ENCODE assay signal across 23 cellular contexts in the genomic region with DNA sequence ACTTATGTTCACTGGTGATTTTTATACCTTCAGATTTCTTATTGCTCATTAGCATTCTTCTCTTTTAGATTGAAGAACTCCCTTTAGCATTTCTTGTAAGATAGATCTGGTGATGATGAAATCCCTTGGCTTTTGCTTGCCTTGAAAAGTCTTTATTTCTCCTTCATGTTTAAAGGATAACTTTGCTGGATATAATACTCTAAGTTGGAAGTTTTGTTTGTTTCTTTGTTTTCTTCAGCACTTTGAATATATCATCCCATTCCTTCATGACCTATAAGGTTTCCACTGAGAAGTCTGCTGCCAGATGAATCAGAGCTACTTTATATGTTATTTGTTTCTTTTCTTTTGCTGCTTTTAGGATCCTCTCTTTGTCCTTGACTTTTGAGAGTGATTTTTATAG. TPM values are rescaled to one million over a fixed set of nuclear protein-coding genes. Genes with fewer than 3 reads are reported as not detected.
"Had no signal": no experiment of that assay in that cellular context is flagged by ENCODE, and none has a peak within 500 bp of the region (broad histone marks: within the 10 kb centered on the region; RNA-seq: fewer than 3 reads in every experiment).

No MANE protein-coding gene starts in this region.

- H3K4me3 ChIP-seq: adrenal gland, hepatocyte, right lobe of liver, tibial nerve had no signal

- H3K27ac Mint-ChIP-seq: activated CD8-positive, alpha-beta T cell treated with anti-CD3 and anti-CD28 coated beads, Interleukin-2, amount 10 ng/mL, durations not matched to agents 7 days and 5 days; activated naive CD4-positive, alpha-beta T cell treated with anti-CD3 and anti-CD28 coated beads, Interleukin-2, amount 50 U/mL, for 72 hours; activated T-helper 1 cell treated with anti-CD3 and anti-CD28 coated beads, Interleukin-12 subunit alpha, Interleukin-12 subunit beta, Interleukin-2, Interleukin-4 antibody, amounts not matched to agents 30 ng/mL and 10 ng/mL and 1 ng/mL, durations not matched to agents 14 hours and 24 hours and 36 hours; memory B cell; nephron progenitor cell; stimulated activated effector memory CD8-positive, alpha-beta T cell treated with anti-CD3 and anti-CD28 coated beads, Interleukin-12 subunit alpha, Interleukin-12 subunit beta, amount 100 ng/mL, for 72 hours had no signal

- H3K27ac ChIP-seq: adrenal gland, hepatocyte, parathyroid adenoma, right lobe of liver had no signal

- H3K27me3 Mint-ChIP-seq: stimulated activated naive CD8-positive, alpha-beta T cell treated with anti-CD3 and anti-CD28 coated beads, Interleukin-15, amount 100 ng/mL, for 72 hours had no signal

- H3K36me3 Mint-ChIP-seq: stimulated activated effector memory CD8-positive, alpha-beta T cell treated with anti-CD3 and anti-CD28 coated beads, Interleukin-12 subunit alpha, Interleukin-12 subunit beta, amount 100 ng/mL, for 72 hours had no signal

- H3K4me1 ChIP-seq: adrenal gland, parathyroid adenoma, right lobe of liver had no signal

- H3K27me3 ChIP-seq: adrenal gland, hepatocyte, right lobe of liver, tibial nerve had no signal

- DNase-seq: activated CD4-positive, alpha-beta T cell treated with anti-CD3 and anti-CD28 coated beads for 1 hour; activated CD4-positive, alpha-beta T cell treated with anti-CD3 and anti-CD28 coated beads, Interleukin-2, amount 50 U/mL, for 1 hour; activated CD8-positive, alpha-beta T cell treated with anti-CD3 and anti-CD28 coated beads, Interleukin-2, amount 10 ng/mL, durations not matched to agents 7 days and 5 days; adrenal gland; cerebellar nuclear complex; foreskin melanocyte; glutamatergic neuron; islet precursor cell; left cardiac atrium; nephron progenitor cell; right lobe of liver; small intestine; stimulated activated CD4-positive, alpha-beta T cell treated with anti-CD3 and anti-CD28 coated beads, Interleukin-2, amount 100 ng/mL, for 24 hours; stimulated activated naive CD8-positive, alpha-beta T cell treated with anti-CD3 and anti-CD28 coated beads, Interleukin-15, amount 100 ng/mL, for 72 hours; T-helper 9 cell had no signal

- H3K9me3 ChIP-seq: right lobe of liver had no signal

- H3K4me1 Mint-ChIP-seq: memory B cell; stimulated activated effector memory CD8-positive, alpha-beta T cell treated with anti-CD3 and anti-CD28 coated beads, Interleukin-12 subunit alpha, Interleukin-12 subunit beta, amount 100 ng/mL, for 72 hours; stimulated activated naive CD8-positive, alpha-beta T cell treated with anti-CD3 and anti-CD28 coated beads, Interleukin-15, amount 100 ng/mL, for 72 hours had no signal

- H3K9ac ChIP-seq: parathyroid adenoma had no signal

- H2AFZ ChIP-seq: hepatocyte, parathyroid adenoma had no signal

- H3K4me2 ChIP-seq: hepatocyte had no signal

- H3K4me3 Mint-ChIP-seq: activated CD8-positive, alpha-beta T cell treated with anti-CD3 and anti-CD28 coated beads, Interleukin-2, amount 10 ng/mL, durations not matched to agents 7 days and 5 days; activated T-helper 1 cell treated with anti-CD3 and anti-CD28 coated beads, Interleukin-12 subunit alpha, Interleukin-12 subunit beta, Interleukin-2, Interleukin-4 antibody, amounts not matched to agents 30 ng/mL and 10 ng/mL and 1 ng/mL, durations not matched to agents 14 hours and 24 hours and 36 hours; memory B cell; nephron progenitor cell; stimulated activated effector memory CD8-positive, alpha-beta T cell treated with anti-CD3 and anti-CD28 coated beads, Interleukin-12 subunit alpha, Interleukin-12 subunit beta, amount 100 ng/mL, for 72 hours; stimulated activated naive CD8-positive, alpha-beta T cell treated with anti-CD3 and anti-CD28 coated beads, Interleukin-15, amount 100 ng/mL, for 72 hours had no signal

- H3K79me2 ChIP-seq: hepatocyte, parathyroid adenoma had no signal

- H3K36me3 ChIP-seq: adrenal gland, right lobe of liver had no signal

- ATAC-seq: activated CD8-positive, alpha-beta T cell treated with anti-CD3 and anti-CD28 coated beads, Interleukin-2, amount 10 ng/mL, durations not matched to agents 7 days and 5 days; activated naive CD4-positive, alpha-beta T cell treated with anti-CD3 and anti-CD28 coated beads, Interleukin-2, amount 50 U/mL, for 72 hours; right lobe of liver; stimulated activated effector memory CD8-positive, alpha-beta T cell treated with anti-CD3 and anti-CD28 coated beads, Interleukin-12 subunit alpha, Interleukin-12 subunit beta, amount 100 ng/mL, for 72 hours; stimulated activated naive CD8-positive, alpha-beta T cell treated with anti-CD3 and anti-CD28 coated beads, Interleukin-15, amount 100 ng/mL, for 72 hours had no signal

RNA-seq across cellular contexts. Expression of gene CC2D2A, which starts 18.5 kb away (rescaled TPM):
- total RNA-seq: activated CD8-positive, alpha-beta T cell treated with anti-CD3 and anti-CD28 coated beads, Interleukin-2, amount 10 ng/mL, durations not matched to agents 7 days and 5 days; activated naive CD4-positive, alpha-beta T cell treated with anti-CD3 and anti-CD28 coated beads, Interleukin-2, amount 50 U/mL, for 72 hours; activated T-helper 1 cell treated with anti-CD3 and anti-CD28 coated beads, Interleukin-12 subunit alpha, Interleukin-12 subunit beta, Interleukin-2, Interleukin-4 antibody, amounts not matched to agents 30 ng/mL and 10 ng/mL and 1 ng/mL, durations not matched to agents 14 hours and 24 hours and 36 hours; T-helper 1 cell treated with Interleukin-12 subunit alpha and Interleukin-12 subunit beta and Interleukin-4 antibody, amounts not matched to agents 30 ng/mL and 1 ng/mL, for 36 hours had no signal
